Comparison of ENCODE assay signal across 18 cellular contexts in the genomic region with DNA sequence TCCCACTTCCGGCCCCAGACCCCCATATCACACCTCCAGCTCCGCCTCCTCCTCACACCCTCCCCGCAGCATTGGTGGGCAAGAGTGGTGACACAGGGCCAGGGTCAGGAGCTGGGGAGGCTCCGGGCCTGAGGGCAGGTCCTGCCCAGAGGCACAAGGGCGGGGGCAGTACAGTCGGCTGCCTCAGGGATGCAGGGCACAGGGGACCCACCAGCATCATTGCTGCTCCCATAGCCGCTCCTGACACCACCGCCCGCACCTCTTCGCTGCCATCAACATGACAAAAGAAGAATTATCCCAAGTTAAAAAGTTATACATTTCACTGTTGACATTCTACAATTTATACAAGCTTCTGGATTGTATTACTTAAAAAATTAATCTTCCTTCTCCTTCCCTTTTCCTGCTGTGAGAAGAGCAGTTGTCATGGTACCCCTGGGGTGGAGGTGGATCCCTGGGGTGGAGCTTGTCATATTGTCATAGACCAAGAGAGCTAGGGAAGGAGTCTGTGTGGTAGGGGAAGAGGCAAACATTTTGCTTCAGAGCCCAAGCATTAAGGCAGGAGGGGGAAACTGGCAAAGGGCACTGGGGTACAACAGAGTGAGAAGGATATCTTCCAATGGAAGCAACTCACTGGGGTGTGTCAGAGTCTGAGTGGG. TPM values are rescaled to one million over a fixed set of nuclear protein-coding genes. Genes with fewer than 3 reads are reported as not detected.
DNase-seq lines count a peak whose midpoint lies in the region; ATAC-seq and TF ChIP-seq lines count a peak whose summit lies in the region.
"Had no signal": no experiment of that assay in that cellular context is flagged by ENCODE, and none has a peak within 500 bp of the region (broad histone marks: within the 10 kb centered on the region; RNA-seq: fewer than 3 reads in every experiment).

No MANE protein-coding gene starts in this region.

- CTCF ChIA-PET in WTC11 (lab: Charles Lee), result interaction anchor here (1.4 to 2.5 kb wide), 2 partner anchors 15 to 38 kb away, joined by 3 to 10 read pairs; a partner anchor contains a TSS

- peaks cover 25% of the 10 kb centered on the region for H3K4me1 Mint-ChIP-seq in stimulated activated naive CD8-positive, alpha-beta T cell treated with anti-CD3 and anti-CD28 coated beads, Interleukin-15, amount 100 ng/mL, for 72 hours
- peaks cover 38% of the 10 kb centered on the region for H3K4me1 Mint-ChIP-seq in WTC11
- H3K4me1 Mint-ChIP-seq in neural crest cell, result peaks cover 25% of the 10 kb centered on the region
- H3K4me1 Mint-ChIP-seq in activated T-helper 1 cell treated with anti-CD3 and anti-CD28 coated beads, Interleukin-12 subunit alpha, Interleukin-12 subunit beta, Interleukin-2, Interleukin-4 antibody, amounts not matched to agents 30 ng/mL and 10 ng/mL and 1 ng/mL, durations not matched to agents 14 hours and 24 hours and 36 hours (ENCODE audit: low read depth), result peaks cover 13% of the 10 kb centered on the region

- intact Hi-C loops in activated T-helper 1 cell treated with anti-CD3 and anti-CD28 coated beads, Interleukin-12 subunit alpha, Interleukin-12 subunit beta, Interleukin-2, Interleukin-4 antibody, amounts not matched to agents 30 ng/mL and 10 ng/mL and 1 ng/mL, durations not matched to agents 14 hours and 24 hours and 36 hours (cut with micrococcal nuclease), result loop anchor here (10.0 kb wide), 1 partner anchor 1285 kb away; a partner anchor contains a TSS

- H3K27me3 Mint-ChIP-seq in stimulated activated naive CD8-positive, alpha-beta T cell treated with anti-CD3 and anti-CD28 coated beads, Interleukin-15, amount 100 ng/mL, for 72 hours, result peaks cover 4% of the 10 kb centered on the region
- H3K27me3 Mint-ChIP-seq in WTC11 (ENCODE audit: low read depth), result no peaks in the 10 kb centered on the region
- peaks cover 1% of the 10 kb centered on the region for H3K27me3 Mint-ChIP-seq in neural crest cell (ENCODE audit: low read depth)
- peaks cover 35% of the 10 kb centered on the region for H3K27me3 Mint-ChIP-seq in activated T-helper 1 cell treated with anti-CD3 and anti-CD28 coated beads, Interleukin-12 subunit alpha, Interleukin-12 subunit beta, Interleukin-2, Interleukin-4 antibody, amounts not matched to agents 30 ng/mL and 10 ng/mL and 1 ng/mL, durations not matched to agents 14 hours and 24 hours and 36 hours (ENCODE audit: insufficient read depth)

- no peak for TF ChIP-seq CTCF in WTC11 (IDR thresholded peaks at IDR 0.05)
- TF ChIP-seq CTCF in neural crest cell (conservative IDR thresholded peaks at IDR 0.05), result no peak
- TF ChIP-seq CTCF in coronary artery (IDR thresholded peaks at IDR 0.05), result no peak

- no peak overlapping the region for H3K27ac Mint-ChIP-seq in stimulated activated naive CD8-positive, alpha-beta T cell treated with anti-CD3 and anti-CD28 coated beads, Interleukin-15, amount 100 ng/mL, for 72 hours
- H3K27ac Mint-ChIP-seq in WTC11 (no peak overlapping the region), neural crest cell (ENCODE audit: unreplicated experiment) (no peak overlapping the region)
- H3K27ac Mint-ChIP-seq in activated T-helper 1 cell treated with anti-CD3 and anti-CD28 coated beads, Interleukin-12 subunit alpha, Interleukin-12 subunit beta, Interleukin-2, Interleukin-4 antibody, amounts not matched to agents 30 ng/mL and 10 ng/mL and 1 ng/mL, durations not matched to agents 14 hours and 24 hours and 36 hours, result no peak overlapping the region

- DNase-seq in stimulated activated naive CD8-positive, alpha-beta T cell treated with anti-CD3 and anti-CD28 coated beads, Interleukin-15, amount 100 ng/mL, for 72 hours, result no peak
- no peak for DNase-seq in stimulated activated naive CD8-positive, alpha-beta T cell treated with anti-CD3 and anti-CD28 coated beads, Interleukin-15, Interleukin-2, amounts not matched to agents 100 U/mL and 50 U/mL, for 24 hours
- DNase-seq in WTC11 (ENCODE audit: low spot score), result no peak
- DNase-seq in neural crest cell (ENCODE audit: low read depth, low spot score), result no peak
- DNase-seq in activated T-helper 1 cell treated with anti-CD3 and anti-CD28 coated beads, Interleukin-12 subunit alpha, Interleukin-12 subunit beta, Interleukin-2, Interleukin-4 antibody, amounts not matched to agents 30 ng/mL and 10 ng/mL and 1 ng/mL, durations not matched to agents 14 hours and 24 hours and 36 hours (ENCODE audit: low spot score), result no peak
- no peak for DNase-seq in coronary artery (ENCODE audit: low spot score)
- DNase-seq in NCI-H1417 treated with DMSO at 0.1 percent for 48 hours (lab: John Stamatoyannopoulos, UW), result no peak
- no peak for DNase-seq in NCI-H524 treated with DMSO at 0.1 percent for 48 hours (lab: John Stamatoyannopoulos, UW)
- DNase-seq: DND-41, GM23248, NCI-H1436, NCI-H2029 treated with DMSO at 0.1 percent for 48 hours, NCI-H2171 treated with DMSO at 0.1 percent for 48 hours, NCI-H774, PC-9 had no signal

- peaks cover 3% of the 10 kb centered on the region; the same call in 1 of the 2 replicates for H3K36me3 Mint-ChIP-seq in WTC11
- no peaks in the 10 kb centered on the region for H3K36me3 Mint-ChIP-seq in neural crest cell (ENCODE audit: low read depth)
- H3K36me3 Mint-ChIP-seq in activated T-helper 1 cell treated with anti-CD3 and anti-CD28 coated beads, Interleukin-12 subunit alpha, Interleukin-12 subunit beta, Interleukin-2, Interleukin-4 antibody, amounts not matched to agents 30 ng/mL and 10 ng/mL and 1 ng/mL, durations not matched to agents 14 hours and 24 hours and 36 hours (ENCODE audit: low read depth), result no peaks in the 10 kb centered on the region
- H3K36me3 Mint-ChIP-seq: IgD-negative memory B cell had no signal

- no peak overlapping the region for H3K4me3 Mint-ChIP-seq in stimulated activated naive CD8-positive, alpha-beta T cell treated with anti-CD3 and anti-CD28 coated beads, Interleukin-15, amount 100 ng/mL, for 72 hours
- H3K4me3 Mint-ChIP-seq in WTC11, result no peak overlapping the region
- H3K4me3 Mint-ChIP-seq in neural crest cell, result peak overlapping the region; percentile 8
- no peak overlapping the region for H3K4me3 Mint-ChIP-seq in activated T-helper 1 cell treated with anti-CD3 and anti-CD28 coated beads, Interleukin-12 subunit alpha, Interleukin-12 subunit beta, Interleukin-2, Interleukin-4 antibody, amounts not matched to agents 30 ng/mL and 10 ng/mL and 1 ng/mL, durations not matched to agents 14 hours and 24 hours and 36 hours

- H3K27ac ChIP-seq in coronary artery, result no peak overlapping the region
- H3K27ac ChIP-seq: BLaER1, GM23248, PC-9, SJSA1 had no signal

- H3K4me3 ChIP-seq in coronary artery, result no peak overlapping the region
- H3K4me3 ChIP-seq: BLaER1, GM23248, PC-9, SJSA1 had no signal

- no peaks in the 10 kb centered on the region for H3K9me3 Mint-ChIP-seq in stimulated activated naive CD8-positive, alpha-beta T cell treated with anti-CD3 and anti-CD28 coated beads, Interleukin-15, amount 100 ng/mL, for 72 hours
- H3K9me3 Mint-ChIP-seq in WTC11 (no peaks in the 10 kb centered on the region), neural crest cell (no peaks in the 10 kb centered on the region)
- no peaks in the 10 kb centered on the region for H3K9me3 Mint-ChIP-seq in activated T-helper 1 cell treated with anti-CD3 and anti-CD28 coated beads, Interleukin-12 subunit alpha, Interleukin-12 subunit beta, Interleukin-2, Interleukin-4 antibody, amounts not matched to agents 30 ng/mL and 10 ng/mL and 1 ng/mL, durations not matched to agents 14 hours and 24 hours and 36 hours
- H3K9me3 Mint-ChIP-seq: IgD-negative memory B cell had no signal

- ATAC-seq in stimulated activated naive CD8-positive, alpha-beta T cell treated with anti-CD3 and anti-CD28 coated beads, Interleukin-15, amount 100 ng/mL, for 72 hours, result peak; percentile 6
- no peak for ATAC-seq in stimulated activated naive CD8-positive, alpha-beta T cell treated with anti-CD3 and anti-CD28 coated beads, Interleukin-15, Interleukin-2, amounts not matched to agents 100 U/mL and 50 U/mL, for 24 hours
- ATAC-seq in WTC11, result no peak

- POLR2A ChIA-PET in WTC11 (lab: Charles Lee), result no interaction called here

TF ChIP-seq in WTC11, 78 proteins besides CTCF, POLR2A, EP300 and RAD21:
- TF ChIP-seq ZNF317 (CRISPR knock-in tag; IDR thresholded peaks at IDR 0.05; ENCODE audit: borderline replicate concordance, low read depth) (peak; percentile 57; the same call in 1 of the 2 replicates), JUN (CRISPR knock-in tag; IDR thresholded peaks at IDR 0.05) (no peak)

RNA-seq across cellular contexts. Expression of a gene that starts 4.1 kb away (rescaled TPM):
- total RNA-seq in WTC11 (2021) (46.2 to 53.6 TPM (median 47.6 TPM) in 3 replicates), neural crest cell (30.2 and 34.5 TPM in 2 replicates)
- 5.3 and 5.4 TPM in 2 replicates for total RNA-seq in activated T-helper 1 cell treated with anti-CD3 and anti-CD28 coated beads, Interleukin-12 subunit alpha, Interleukin-12 subunit beta, Interleukin-2, Interleukin-4 antibody, amounts not matched to agents 30 ng/mL and 10 ng/mL and 1 ng/mL, durations not matched to agents 14 hours and 24 hours and 36 hours

RNA-seq across cellular contexts. Expression of a gene that starts 15.0 kb away (rescaled TPM):
- total RNA-seq in WTC11 (2021) (18.7 to 40.8 TPM (median 40.1 TPM) in 3 replicates), neural crest cell (12.3 and 13.9 TPM in 2 replicates)
- total RNA-seq in activated T-helper 1 cell treated with anti-CD3 and anti-CD28 coated beads, Interleukin-12 subunit alpha, Interleukin-12 subunit beta, Interleukin-2, Interleukin-4 antibody, amounts not matched to agents 30 ng/mL and 10 ng/mL and 1 ng/mL, durations not matched to agents 14 hours and 24 hours and 36 hours, result 2.0 and 2.3 TPM in 2 replicates
